8 cellular contexts compared by ENCODE assay signal in genomic region chr17:18183334-18184142, GRCh38. TPM values are rescaled to one million over a fixed set of nuclear protein-coding genes. Genes with fewer than 3 reads are reported as not detected.
A peak's percentile ranks its signal among the peaks of the same experiment; 100 is the strongest.
DNase-seq lines count a peak whose midpoint lies in the region; ATAC-seq, FAIRE-seq and TF ChIP-seq lines count a peak whose summit lies in the region.

Gene ALKBH5 (plus strand): TSS chr17:18183828. CDS start chr17:18184244, 416 bp downstream.

- POLR2A ChIA-PET in activated CD4-positive, alpha-beta T cell treated with anti-CD3 and anti-CD28 coated beads for 36 hours (lab: Charles Lee), result interaction anchor here (0.6 to 1.9 kb wide), 4 partner anchors 25 to 357 kb away, joined by 3 to 5 read pairs (median 4); partner anchors contain the start of genes SMCR8 and TOP3A

- DNase-seq in GM19239 (ENCODE audit: insufficient read length, low spot score) (peak; percentile 93), NCI-H524 (lab: John Stamatoyannopoulos, UW) (peak; percentile 97 to 99), choroid plexus epithelial cell (ENCODE audit: low read depth) (peak; percentile 100), kidney epithelial cell (ENCODE audit: low read depth) (peak; percentile 99)
- DNase-seq in activated CD4-positive, alpha-beta T cell treated with anti-CD3 and anti-CD28 coated beads for 36 hours, result peak; percentile 98
- DNase-seq in stimulated activated CD4-positive, alpha-beta T cell treated with anti-CD3 and anti-CD28 coated beads, Interleukin-15, amount 100 ng/mL, for 48 hours (ENCODE audit: low read depth in 2 of 2), result peak; percentile 95 to 96

- H3K4me2 ChIP-seq in BLaER1, result peak within 1 kb of the TSS; percentile 86

- CTCF ChIA-PET in activated CD4-positive, alpha-beta T cell treated with anti-CD3 and anti-CD28 coated beads for 36 hours (lab: Charles Lee), result interaction anchor here (0.6 to 1.8 kb wide), 5 partner anchors 14 to 28 kb away, joined by 3 to 5 read pairs (median 4); no protein-coding TSS in a partner anchor

- H3K36me3 ChIP-seq in BLaER1 (peaks cover 20% of the 10 kb centered on the region), kidney epithelial cell (ENCODE audit: control insufficient read depth, insufficient read depth, low read length) (no peaks in the 10 kb centered on the region)

- H3K9me3 ChIP-seq in BLaER1, result no peaks in the 10 kb centered on the region

- H3K36me3 Mint-ChIP-seq in activated CD4-positive, alpha-beta T cell treated with anti-CD3 and anti-CD28 coated beads for 36 hours (ENCODE audit: low read depth), result peaks cover 42% of the 10 kb centered on the region

- H3K4me3 ChIP-seq in BLaER1 (peak within 1 kb of the TSS; percentile 86), choroid plexus epithelial cell (ENCODE audit: low read depth, low read length) (peak within 1 kb of the TSS; percentile 87), kidney epithelial cell (ENCODE audit: low read depth, low read length) (peak within 1 kb of the TSS; percentile 83)

- peaks cover 50% of the 10 kb centered on the region for H3K4me1 ChIP-seq in BLaER1

- peaks cover 47% of the 10 kb centered on the region for H4K20me1 ChIP-seq in BLaER1

- H3K9ac ChIP-seq in BLaER1, result peak within 1 kb of the TSS; percentile 95

- FAIRE-seq in GM19239 (lab: Jason Lieb, UNC), result peak; percentile 95

- peak within 1 kb of the TSS; percentile 97 for H3K4me3 Mint-ChIP-seq in activated CD4-positive, alpha-beta T cell treated with anti-CD3 and anti-CD28 coated beads for 36 hours

- no peaks in the 10 kb centered on the region for H3K9me3 Mint-ChIP-seq in activated CD4-positive, alpha-beta T cell treated with anti-CD3 and anti-CD28 coated beads for 36 hours (ENCODE audit: low read depth)

- H3K27ac Mint-ChIP-seq in activated CD4-positive, alpha-beta T cell treated with anti-CD3 and anti-CD28 coated beads for 36 hours, result peak within 1 kb of the TSS; percentile 94

- intact Hi-C loops in activated CD4-positive, alpha-beta T cell treated with anti-CD3 and anti-CD28 coated beads for 36 hours (cut with DNase I, micrococcal nuclease), result loop anchor here (1.0 to 5.0 kb wide), 26 partner anchors 25 to 1193 kb away; partner anchors contain the start of genes ATPAF2 (in 2 of the 2), DRG2 (in 2 of the 2), GID4 (in 2 of the 2) and LLGL1 (in 2 of the 2)

- H3K4me1 Mint-ChIP-seq in activated CD4-positive, alpha-beta T cell treated with anti-CD3 and anti-CD28 coated beads for 36 hours, result peaks cover 45% of the 10 kb centered on the region

- ATAC-seq in HG03457 (IDR thresholded peaks at IDR 0.05; ENCODE audit: unreplicated experiment), result peak; percentile 73
- peak; percentile 84 for ATAC-seq in activated CD4-positive, alpha-beta T cell treated with anti-CD3 and anti-CD28 coated beads for 36 hours

- H3K27me3 ChIP-seq in BLaER1 (no peaks in the 10 kb centered on the region), kidney epithelial cell (ENCODE audit: control insufficient read depth, insufficient read depth, low read length) (no peaks in the 10 kb centered on the region)

- no peaks in the 10 kb centered on the region for H3K27me3 Mint-ChIP-seq in activated CD4-positive, alpha-beta T cell treated with anti-CD3 and anti-CD28 coated beads for 36 hours

- peak; percentile 34 for TF ChIP-seq CTCF in choroid plexus epithelial cell (conservative IDR thresholded peaks at IDR 0.05; ENCODE audit: low read depth, low read length)
- TF ChIP-seq CTCF in kidney epithelial cell (IDR thresholded peaks at IDR 0.05; ENCODE audit: insufficient read depth, low read length, poor library complexity, severe bottlenecking), result peak; percentile 35

- peak within 1 kb of the TSS; percentile 97 for H3K27ac ChIP-seq in BLaER1

RNA-seq across cellular contexts. Expression of gene ALKBH5, which starts in this region (rescaled TPM):
- 100 to 1,000 TPM; 163 to 168 TPM for total RNA-seq in activated CD4-positive, alpha-beta T cell treated with anti-CD3 and anti-CD28 coated beads for 36 hours
- 103 and 105 TPM in 2 replicates for total RNA-seq in kidney epithelial cell

Comparison
In these comparisons a context has a peak if more than half of its experiments do, and no peak if none do; other contexts are left out.
1. Peak in every context shown above with its lines: DNase-seq, ATAC-seq, H3K4me3 ChIP-seq and H3K27ac ChIP-seq.